ENCODE assay signal across 9 cellular contexts in the genomic region with DNA sequence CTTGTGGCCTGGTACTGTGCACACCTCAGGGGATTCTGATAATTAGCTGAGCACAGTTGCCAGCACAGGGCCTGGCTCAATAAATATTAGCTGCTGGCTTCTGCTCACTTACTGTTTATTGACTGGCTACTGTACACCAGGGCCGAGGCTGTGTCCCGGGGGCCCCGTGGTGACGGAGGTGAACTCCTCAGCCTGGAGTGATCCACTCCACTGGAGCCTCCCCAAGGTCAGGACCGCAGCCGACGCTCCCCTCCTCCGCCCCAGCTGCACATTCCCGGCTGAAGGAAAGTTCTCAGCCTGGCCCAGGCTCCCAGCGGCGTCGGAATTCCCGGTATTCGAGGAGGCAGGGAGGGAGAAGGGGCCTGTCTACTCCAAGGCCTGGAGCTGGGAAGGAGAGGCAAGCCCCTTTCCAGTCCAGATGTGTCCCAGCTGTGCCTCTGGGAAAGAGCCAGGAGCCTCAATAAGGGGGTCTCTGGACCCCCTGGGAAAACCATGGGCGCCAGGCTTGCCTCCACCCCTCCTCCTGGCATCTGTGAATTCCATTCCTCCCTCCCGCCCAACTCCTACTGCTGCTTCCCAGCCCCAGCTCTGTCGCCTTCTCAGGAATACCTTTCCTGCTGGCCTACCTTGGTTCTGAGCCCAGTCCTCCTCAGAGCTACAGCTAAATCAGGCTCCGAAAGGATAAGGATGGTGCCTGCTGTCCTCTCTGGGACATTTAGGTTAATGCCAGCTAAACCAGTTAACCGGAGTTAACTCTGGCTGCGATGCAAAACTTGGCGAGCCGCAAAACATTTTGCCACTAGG. TPM values are rescaled to one million over a fixed set of nuclear protein-coding genes. Genes with fewer than 3 reads are reported as not detected.
A peak's percentile ranks its signal among the peaks of the same experiment; 100 is the strongest.
DNase-seq lines count a peak whose midpoint lies in the region; ATAC-seq, FAIRE-seq and TF ChIP-seq lines count a peak whose summit lies in the region.
"Had no signal": no experiment of that assay in that cellular context is flagged by ENCODE, and none has a peak within 500 bp of the region (broad histone marks: within the 10 kb centered on the region; RNA-seq: fewer than 3 reads in every experiment).

No MANE protein-coding gene starts in this region.

- intact Hi-C loops in kidney (cut with DNase I) (no loop called here), stomach (cut with DNase I; ENCODE audit: low total_unique reads) (no loop called here)

- POLR2A ChIA-PET in HEK293 (lab: Yijun Ruan, JAX) = interaction anchor here (0.6 to 13.3 kb wide), 11 partner anchors 7 to 86 kb away, joined by 3 to 255 read pairs (median 13); partner anchors contain the start of genes MED29, PAF1, RPS16 and SAMD4B

- TF ChIP-seq CTCF in HEK293 (tag by site-specific recombination; IDR thresholded peaks at IDR 0.05) (no peak; the same call in 1 of the 2 replicates), brain microvascular endothelial cell (IDR thresholded peaks at IDR 0.05; ENCODE audit: low read depth, low read length, missing control alignments) (no peak), kidney (IDR thresholded peaks at IDR 0.05; ENCODE audit: borderline replicate concordance, extremely low read depth, insufficient read depth) (no peak), stomach (IDR thresholded peaks at IDR 0.05) (no peak)

- no peak overlapping the region for H3K9ac ChIP-seq in kidney (ENCODE audit: low read length in 2 of 2)

- H3K4me1 ChIP-seq in HEK293 (ENCODE audit: control insufficient read depth, insufficient read depth, low read length) (peaks cover 10% of the 10 kb centered on the region), kidney (ENCODE audit: control insufficient read depth in 1 of 2, insufficient read depth in 1 of 2, low read depth in 1 of 2, low read length in 2 of 2) (peaks cover 3 to 5% of the 10 kb centered on the region in 2 donors), stomach (peaks cover 22 to 55% (median 34%) of the 10 kb centered on the region in 4 donors)

- no peak for FAIRE-seq in kidney (lab: Jason Lieb, UNC)

- H3K27ac ChIP-seq in HEK293 (ENCODE audit: extremely low read depth, low read depth, low read length) (peak overlapping the region; percentile 40; the same call in 1 of the 2 replicates), brain microvascular endothelial cell (peak overlapping the region; percentile 99), kidney (ENCODE audit: low read depth in 2 of 2, low read length in 2 of 2) (peak overlapping the region; percentile 53 to 65), stomach (peak overlapping the region; percentile 39 to 87 (median 82))

- no peaks in the 10 kb centered on the region for H3K27me3 ChIP-seq in brain microvascular endothelial cell (replicated peaks)
- H3K27me3 ChIP-seq in stomach = no peaks in the 10 kb centered on the region

- CTCF ChIA-PET in HEK293 (lab: Yijun Ruan, JAX) = interaction anchor here (0.6 to 4.2 kb wide), 13 partner anchors 10 to 1172 kb away, joined by 3 to 20 read pairs (median 4); partner anchors contain the start of genes EID2B, PLEKHG2 and TIMM50

- DNase-seq in brain microvascular endothelial cell (peak; percentile 91), kidney (peak; percentile 93), stomach (peak; percentile 52), NCI-H1930 (lab: John Stamatoyannopoulos, UW) (no peak), NCI-H146 (lab: John Stamatoyannopoulos, UW) (no peak)
- no peak for DNase-seq in activated CD4-positive, alpha-beta T cell treated with anti-CD3 and anti-CD28 coated beads for 4 hours
- DNase-seq: naive B cell had no signal

- WGBS in stomach, 5 donors = 21 to 27% (median 23%) methylated on average over 17 to 22 of the region's 22 CpGs

- no peak for ATAC-seq in HG03520 (IDR thresholded peaks at IDR 0.05; ENCODE audit: unreplicated experiment)

- TF ChIP-seq EP300 in stomach (IDR thresholded peaks at IDR 0.05) = no peak

- H3K9me3 ChIP-seq in HEK293 (ENCODE audit: control insufficient read depth, insufficient read depth, low read depth, low read length) (no peaks in the 10 kb centered on the region), kidney (ENCODE audit: control insufficient read depth in 1 of 2, low read length in 2 of 2) (no peaks in the 10 kb centered on the region), stomach (no peaks in the 10 kb centered on the region)

- in situ Hi-C loops in brain microvascular endothelial cell (cut with HindIII; ENCODE audit: low pct_ligation_motif_present, low sequenced_read_pairs) = no loop called here

- H3K36me3 ChIP-seq in HEK293 (ENCODE audit: control insufficient read depth in 2 of 2, insufficient read depth in 1 of 2, low read length in 2 of 2) (peaks cover 38 to 39% of the 10 kb centered on the region in 2 experiments), brain microvascular endothelial cell (replicated peaks) (peaks cover 38% of the 10 kb centered on the region), kidney (ENCODE audit: control insufficient read depth in 1 of 2, insufficient read depth in 2 of 2, low read length in 2 of 2) (peaks cover 5 to 13% of the 10 kb centered on the region in 2 donors), stomach (peaks cover 15 to 40% (median 34%) of the 10 kb centered on the region in 4 donors)

- no peak for TF ChIP-seq POLR2A in stomach (IDR thresholded peaks at IDR 0.05)

- H3K4me3 ChIP-seq in HEK293 (ENCODE audit: low read depth, low read length) (no peak overlapping the region), brain microvascular endothelial cell (ENCODE audit: low read depth, low read length) (no peak overlapping the region), kidney (ENCODE audit: low read length in 2 of 2) (no peak overlapping the region), stomach (no peak overlapping the region)

TF ChIP-seq in HEK293, 187 proteins besides CTCF, POLR2A, EP300 and RAD21 (continues in another document):
- no peak for TF ChIP-seq ZNF645 (tag by site-specific recombination; IDR thresholded peaks at IDR 0.05)
- peak; percentile 24; the same call in 1 of the 2 replicates for TF ChIP-seq ZNF341 (tag by site-specific recombination; IDR thresholded peaks at IDR 0.05; ENCODE audit: low read depth)
- no peak for TF ChIP-seq ZNF169 (tag by site-specific recombination; IDR thresholded peaks at IDR 0.05)
- TF ChIP-seq ZBTB6 (tag by site-specific recombination; IDR thresholded peaks at IDR 0.05) = peak; percentile 76
- TF ChIP-seq ZNF777 (tag by site-specific recombination; IDR thresholded peaks at IDR 0.05; ENCODE audit: borderline replicate concordance) = no peak
- TF ChIP-seq, protein P1, sequence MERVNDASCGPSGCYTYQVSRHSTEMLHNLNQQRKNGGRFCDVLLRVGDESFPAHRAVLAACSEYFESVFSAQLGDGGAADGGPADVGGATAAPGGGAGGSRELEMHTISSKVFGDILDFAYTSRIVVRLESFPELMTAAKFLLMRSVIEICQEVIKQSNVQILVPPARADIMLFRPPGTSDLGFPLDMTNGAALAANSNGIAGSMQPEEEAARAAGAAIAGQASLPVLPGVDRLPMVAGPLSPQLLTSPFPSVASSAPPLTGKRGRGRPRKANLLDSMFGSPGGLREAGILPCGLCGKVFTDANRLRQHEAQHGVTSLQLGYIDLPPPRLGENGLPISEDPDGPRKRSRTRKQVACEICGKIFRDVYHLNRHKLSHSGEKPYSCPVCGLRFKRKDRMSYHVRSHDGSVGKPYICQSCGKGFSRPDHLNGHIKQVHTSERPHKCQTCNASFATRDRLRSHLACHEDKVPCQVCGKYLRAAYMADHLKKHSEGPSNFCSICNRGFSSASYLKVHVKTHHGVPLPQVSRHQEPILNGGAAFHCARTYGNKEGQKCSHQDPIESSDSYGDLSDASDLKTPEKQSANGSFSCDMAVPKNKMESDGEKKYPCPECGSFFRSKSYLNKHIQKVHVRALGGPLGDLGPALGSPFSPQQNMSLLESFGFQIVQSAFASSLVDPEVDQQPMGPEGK (tag by site-specific recombination; IDR thresholded peaks at IDR 0.05) = peak; percentile 56
- TF ChIP-seq WT1 (tag by site-specific recombination; IDR thresholded peaks at IDR 0.05) = peak; percentile 77
- peak; percentile 86 for TF ChIP-seq OSR2 (tag by site-specific recombination; IDR thresholded peaks at IDR 0.05)

RNA-seq across cellular contexts. Expression of gene RPS16, which starts 7.2 kb away (rescaled TPM):
- total RNA-seq in kidney (1,461 TPM), stomach (1,000 to 10,000 TPM in 3 of 5 donors, 100 to 1,000 TPM in 1, 10 to 100 TPM in 1; 69.0 to 2,451 (median 1,419) TPM)
- polyA plus RNA-seq in kidney (ENCODE audit: insufficient read depth, low read depth, low replicate concordance) (1,965 TPM), stomach (1,000 to 10,000 TPM; 3,264 to 4,294 (median 3,586) TPM)

RNA-seq across cellular contexts. Expression of gene PLEKHG2, which starts 16.0 kb away (rescaled TPM):
- 29.7 TPM for total RNA-seq in kidney
- 8.5 TPM for polyA plus RNA-seq in kidney (ENCODE audit: insufficient read depth, low read depth, low replicate concordance)
- 10 to 100 TPM in 2 of 5 donors, 1 to 10 TPM in 3; 1.4 to 20.2 (median 8.5) TPM for total RNA-seq in stomach
- 1 to 10 TPM; 4.6 to 6.3 (median 4.9) TPM for polyA plus RNA-seq in stomach

RNA-seq across cellular contexts. Expression of gene SUPT5H, which starts 16.9 kb away (rescaled TPM):
- total RNA-seq in kidney (123 TPM), stomach (100 to 1,000 TPM in 3 of 5 donors, 10 to 100 TPM in 2; 61.7 to 127 (median 101) TPM)
- polyA plus RNA-seq in kidney (ENCODE audit: insufficient read depth, low read depth, low replicate concordance) (106 TPM), stomach (100 to 1,000 TPM in 2 of 3 donors, 10 to 100 TPM in 1; 97.2 to 121 (median 118) TPM)

RNA-seq across cellular contexts. Expression of gene ZFP36, which starts 21.9 kb away (rescaled TPM):
- 132 TPM for total RNA-seq in kidney
- polyA plus RNA-seq in kidney (ENCODE audit: insufficient read depth, low read depth, low replicate concordance) = 87.9 TPM
- 1,000 to 10,000 TPM in 1 of 5 donors, 100 to 1,000 TPM in 3, 10 to 100 TPM in 1; 26.1 to 1,667 (median 340) TPM for total RNA-seq in stomach
- polyA plus RNA-seq in stomach = 100 to 1,000 TPM; 127 to 150 (median 136) TPM

RNA-seq across cellular contexts. Expression of gene MED29, which starts 37.3 kb away (rescaled TPM):
- total RNA-seq in kidney (50.4 TPM), stomach (10 to 100 TPM in 4 of 5 donors, 1 to 10 TPM in 1; 6.4 to 91.0 (median 23.0) TPM)
- polyA plus RNA-seq in kidney (ENCODE audit: insufficient read depth, low read depth, low replicate concordance) (32.4 TPM), stomach (10 to 100 TPM; 20.4 to 22.1 (median 20.5) TPM)

Comparison
In these comparisons a context has a peak if more than half of its experiments do, and no peak if none do; other contexts are left out.
1. H3K27ac ChIP-seq: peak in every context shown above with its lines; median percentile 99 in brain microvascular endothelial cell; 82 in stomach; 59 in kidney; 40 in HEK293.
2. DNase-seq: peak in brain microvascular endothelial cell (single experiment), kidney (single experiment) and stomach (single experiment); none in activated CD4-positive, alpha-beta T cell treated with anti-CD3 and anti-CD28 coated beads for 4 hours (0 of 2), NCI-H1930 (0 of 2) and NCI-H146 (single experiment).